ENCODE assay signal across 8 cellular contexts in the genomic region with DNA sequence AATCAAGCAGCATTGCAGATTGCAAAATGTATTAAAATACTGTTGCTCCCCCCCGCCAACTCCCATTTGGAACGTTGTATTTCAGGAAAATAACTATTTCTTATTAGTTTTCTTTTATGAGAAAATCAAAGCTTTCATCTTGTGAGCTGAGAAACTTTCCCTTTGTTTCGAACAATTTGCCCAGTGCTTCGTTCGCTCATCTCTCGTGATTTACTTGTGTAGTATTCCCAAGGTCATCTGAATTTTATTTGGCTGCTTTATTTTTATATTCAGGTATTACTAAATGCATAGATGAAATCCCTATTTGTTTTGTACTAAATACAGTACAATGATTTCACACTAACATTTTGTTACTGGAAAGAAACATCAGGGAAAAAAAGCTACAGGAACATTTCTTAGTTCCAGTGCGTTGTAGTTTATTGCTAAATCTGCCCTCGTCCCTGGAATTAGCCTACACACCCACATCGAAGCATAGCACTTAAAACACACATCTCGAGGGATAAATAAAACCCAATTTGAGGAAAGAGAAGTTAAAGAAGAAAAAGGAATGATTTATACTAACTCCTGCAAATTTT. TPM values are rescaled to one million over a fixed set of nuclear protein-coding genes. Genes with fewer than 3 reads are reported as not detected.
DNase-seq lines count a peak whose midpoint lies in the region; ATAC-seq, FAIRE-seq and TF ChIP-seq lines count a peak whose summit lies in the region.

No MANE protein-coding gene starts in this region.

- CTCF ChIA-PET in endothelial cell of umbilical vein (lab: Charles Lee): interaction anchor here (0.9 to 2.5 kb wide), 9 partner anchors 14 to 759 kb away, joined by 3 to 17 read pairs (median 4); partner anchors contain the start of gene COMMD3

- H3K36me3 Mint-ChIP-seq in neural crest cell (ENCODE audit: low read depth): peaks cover 3% of the 10 kb centered on the region

- ATAC-seq in GM18909 (IDR thresholded peaks at IDR 0.05; ENCODE audit: poor library complexity, unreplicated experiment): no peak
- ATAC-seq in HG03175 (IDR thresholded peaks at IDR 0.05; ENCODE audit: unreplicated experiment): no peak

- no peaks in the 10 kb centered on the region for H3K9me1 ChIP-seq in endothelial cell of umbilical vein (replicated peaks; ENCODE audit: control insufficient read depth, extremely low read depth, insufficient read depth, low read length)

- H3K36me3 ChIP-seq in endothelial cell of umbilical vein (ENCODE audit: control insufficient read depth in 2 of 2, extremely low read depth in 1 of 2, insufficient read depth in 2 of 2, low read length in 2 of 2): no peaks in the 10 kb centered on the region

- H3K27me3 Mint-ChIP-seq in neural crest cell (ENCODE audit: low read depth): peaks cover 23% of the 10 kb centered on the region

- no peak for TF ChIP-seq POLR2A in endothelial cell of umbilical vein (IDR thresholded peaks at IDR 0.05; ENCODE audit: low read depth, low read length)

- H3K79me2 ChIP-seq in endothelial cell of umbilical vein (ENCODE audit: control insufficient read depth, insufficient read depth, low read length): no peaks in the 10 kb centered on the region

- peak overlapping the region; percentile 69 to 97 (median 96) for H3K4me3 ChIP-seq in endothelial cell of umbilical vein (replicated peaks in 1 of 3; ENCODE audit: insufficient read depth in 1 of 3, low read depth in 1 of 3, low read length in 3 of 3)

- no peaks in the 10 kb centered on the region for H4K20me1 ChIP-seq in endothelial cell of umbilical vein (replicated peaks; ENCODE audit: control insufficient read depth, extremely low read depth, insufficient read depth, low read length)

- peaks cover 13% of the 10 kb centered on the region for H3K4me1 Mint-ChIP-seq in neural crest cell

- peak overlapping the region; percentile 84 for H3K9ac ChIP-seq in endothelial cell of umbilical vein (replicated peaks; ENCODE audit: extremely low read depth, insufficient read depth, low read length)

- peak; percentile 37 for FAIRE-seq in RCC 7860 (lab: Jason Lieb, UNC)
- no peak for FAIRE-seq in endothelial cell of umbilical vein (lab: Jason Lieb, UNC)

- POLR2A ChIA-PET in endothelial cell of umbilical vein (lab: Charles Lee): interaction anchor here (0.6 to 1.8 kb wide), 3 partner anchors 82 to 110 kb away, joined by 3 to 12 read pairs (median 7); partner anchors contain the start of gene COMMD3

- TF ChIP-seq CTCF in endothelial cell of umbilical vein (IDR thresholded peaks at IDR 0.05; ENCODE audit: extremely low read depth in 1 of 2, insufficient read depth in 1 of 2, low read depth in 1 of 2, low read length in 2 of 2) (no peak), neural crest cell (conservative IDR thresholded peaks at IDR 0.05) (no peak)

- no TSS peak for BruUV-seq in endothelial cell of umbilical vein (replicated peaks; lab: Mats Ljungman, UMichigan)

- H2AFZ ChIP-seq in endothelial cell of umbilical vein (ENCODE audit: low read depth, low read length): peak overlapping the region; percentile 99

- DNase-seq in NCI-H1105 treated with DMSO at 0.1 percent for 48 hours (lab: John Stamatoyannopoulos, UW): peak; percentile 16
- DNase-seq in NCI-H1105 (lab: John Stamatoyannopoulos, UW): no peak
- no peak for DNase-seq in RCC 7860 (ENCODE audit: low spot score)
- peak; percentile 59 for DNase-seq in endothelial cell of umbilical vein (ENCODE audit: low read depth, low spot score)
- no peak for DNase-seq in neural crest cell (ENCODE audit: low read depth, low spot score)
- DNase-seq in NCI-H1048 (lab: John Stamatoyannopoulos, UW): no peak

- peaks cover 0 to 2% of the 10 kb centered on the region in 2 experiments for H3K27me3 ChIP-seq in endothelial cell of umbilical vein (ENCODE audit: control insufficient read depth in 2 of 2, insufficient read depth in 2 of 2, low read length in 2 of 2)

- intact Hi-C loops in endothelial cell of umbilical vein (cut with micrococcal nuclease): loop anchor here (1.0 to 5.0 kb wide), 9 partner anchors 22 to 759 kb away; partner anchors contain the start of genes COMMD3, DNAJC1 and SKIDA1

- no peaks in the 10 kb centered on the region for H3K9me3 ChIP-seq in endothelial cell of umbilical vein (replicated peaks; ENCODE audit: control insufficient read depth, insufficient read depth, low read length)

- H3K4me3 Mint-ChIP-seq in neural crest cell: peak overlapping the region; percentile 88

- H3K4me1 ChIP-seq in endothelial cell of umbilical vein (ENCODE audit: control insufficient read depth, extremely low read depth, insufficient read depth, low read length): peaks cover 9% of the 10 kb centered on the region

- peak overlapping the region; percentile 97 for H3K27ac Mint-ChIP-seq in neural crest cell (ENCODE audit: unreplicated experiment)

- peak overlapping the region; percentile 98 for H3K4me2 ChIP-seq in endothelial cell of umbilical vein (ENCODE audit: insufficient read depth, low read length)

- H3K27ac ChIP-seq in endothelial cell of umbilical vein (ENCODE audit: insufficient read depth, low read depth, low read length): peak overlapping the region; percentile 27

- dilution Hi-C loops in endothelial cell of umbilical vein (cut with MboI; ENCODE audit: extremely low pct_ligation_motif_present, low sequenced_read_pairs): no loop called here

- H3K9me3 Mint-ChIP-seq in neural crest cell: no peaks in the 10 kb centered on the region

TF ChIP-seq in endothelial cell of umbilical vein, 7 proteins besides CTCF, POLR2A, EP300 and RAD21:
- TF ChIP-seq MYC (IDR thresholded peaks at IDR 0.05; ENCODE audit: low read depth, low read length): no peak
- TF ChIP-seq GATA2 (IDR thresholded peaks at IDR 0.05; ENCODE audit: insufficient read depth, insufficient read length, low read depth, low read length): no peak
- no peak for TF ChIP-seq EZH2 (IDR thresholded peaks at IDR 0.05; ENCODE audit: borderline replicate concordance, low read depth, low read length, severe bottlenecking)
- TF ChIP-seq FOS (IDR thresholded peaks at IDR 0.05; ENCODE audit: borderline replicate concordance, insufficient read depth, low read length): no peak
- no peak for TF ChIP-seq JUN (IDR thresholded peaks at IDR 0.05; ENCODE audit: borderline replicate concordance, insufficient read depth, insufficient read length, low read depth)
- TF ChIP-seq, protein P1, sequence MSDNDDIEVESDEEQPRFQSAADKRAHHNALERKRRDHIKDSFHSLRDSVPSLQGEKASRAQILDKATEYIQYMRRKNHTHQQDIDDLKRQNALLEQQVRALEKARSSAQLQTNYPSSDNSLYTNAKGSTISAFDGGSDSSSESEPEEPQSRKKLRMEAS (IDR thresholded peaks at IDR 0.05; ENCODE audit: insufficient read depth, insufficient read length): no peak
- TF ChIP-seq POLR2AphosphoS5 (IDR thresholded peaks at IDR 0.05; ENCODE audit: insufficient read depth, low read depth, low read length): no peak

RNA-seq across cellular contexts. Expression of gene EBLN1, which starts 12.0 kb away (rescaled TPM):
- total RNA-seq in endothelial cell of umbilical vein (not detected in 2 replicates), neural crest cell (not detected in 2 replicates)
- polyA plus RNA-seq in endothelial cell of umbilical vein: not detected in 2 replicates
- not detected in 2 replicates for polyA plus RNA-seq in endothelial cell of umbilical vein (2011; cell fraction: cytosol; rRNA removed)
- polyA plus RNA-seq in endothelial cell of umbilical vein (2011; cell fraction: nucleus; rRNA removed): not detected in 2 replicates
- not detected in 2 replicates for polyA plus RNA-seq in endothelial cell of umbilical vein (2012)
- polyA minus RNA-seq in endothelial cell of umbilical vein: not detected in 2 replicates
- polyA minus RNA-seq in endothelial cell of umbilical vein (2011; cell fraction: cytosol; rRNA and poly(A)+ RNA removed): not detected
- not detected in 2 replicates for polyA minus RNA-seq in endothelial cell of umbilical vein (2011; cell fraction: nucleus; rRNA and poly(A)+ RNA removed)

Comparison
In these comparisons a context has a peak if more than half of its experiments do, and no peak if none do; other contexts are left out.
1. DNase-seq: peak in NCI-H1105 treated with DMSO at 0.1 percent for 48 hours (single experiment) and endothelial cell of umbilical vein (single experiment); none in NCI-H1105 (single experiment), RCC 7860 (single experiment), neural crest cell (single experiment) and NCI-H1048 (single experiment).